2 cellular contexts compared by ENCODE assay signal in the genomic region with DNA sequence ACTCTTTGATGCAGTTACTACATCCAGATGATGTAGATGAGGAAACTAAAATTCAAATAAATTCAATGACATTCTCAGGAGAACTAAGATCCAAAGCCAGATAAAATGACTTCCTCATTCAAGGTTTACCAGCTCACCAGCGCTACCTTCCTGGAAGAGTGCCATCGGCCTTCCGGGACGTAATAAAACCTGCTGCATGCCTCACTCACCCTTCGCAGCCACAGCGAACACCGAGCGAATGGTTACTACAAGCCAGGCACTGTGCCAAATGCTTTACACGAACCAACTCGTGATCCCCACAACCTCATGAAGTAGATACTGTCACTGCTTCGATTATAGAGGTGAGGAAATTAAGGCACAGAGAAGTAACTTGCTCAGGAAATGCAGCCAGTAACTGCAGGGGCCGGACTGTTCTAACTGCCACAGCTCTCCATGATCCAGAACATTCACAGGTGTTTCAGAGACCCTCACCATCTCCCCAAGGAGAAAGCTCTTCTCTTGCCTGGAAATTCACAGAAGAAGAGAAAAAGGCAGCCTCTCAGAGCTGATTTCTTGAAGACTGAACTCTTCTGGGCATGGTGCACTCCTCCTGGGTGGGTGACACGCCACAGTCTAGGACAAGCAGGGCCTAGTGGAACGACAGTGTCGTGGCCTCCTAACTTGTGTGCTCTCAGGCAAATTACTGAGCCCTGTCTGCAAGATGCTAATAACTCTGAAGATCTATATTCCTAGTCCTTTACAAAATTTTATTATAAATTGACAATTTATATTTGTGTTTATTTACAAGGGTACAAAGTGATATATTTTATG.
A peak's percentile ranks its signal among the peaks of the same experiment; 100 is the strongest.
TF ChIP-seq lines count a peak whose summit lies in the region.

No MANE protein-coding gene starts in this region.

TF ChIP-seq in HCT116, 20 proteins besides CTCF, POLR2A, EP300 and RAD21:
- TF ChIP-seq FOSL1 (IDR thresholded peaks at IDR 0.05; ENCODE audit: low read depth), result no peak; the same call in 1 of the 2 replicates
- TF ChIP-seq EZH2 (IDR thresholded peaks at IDR 0.05), result no peak
- TF ChIP-seq SP1 (IDR thresholded peaks at IDR 0.05; ENCODE audit: low read depth), result peak; percentile 35; the same call in 1 of the 2 replicates
- TF ChIP-seq CBX3 (IDR thresholded peaks at IDR 0.05; ENCODE audit: low read depth), result peak; percentile 85
- TF ChIP-seq, protein P1, sequence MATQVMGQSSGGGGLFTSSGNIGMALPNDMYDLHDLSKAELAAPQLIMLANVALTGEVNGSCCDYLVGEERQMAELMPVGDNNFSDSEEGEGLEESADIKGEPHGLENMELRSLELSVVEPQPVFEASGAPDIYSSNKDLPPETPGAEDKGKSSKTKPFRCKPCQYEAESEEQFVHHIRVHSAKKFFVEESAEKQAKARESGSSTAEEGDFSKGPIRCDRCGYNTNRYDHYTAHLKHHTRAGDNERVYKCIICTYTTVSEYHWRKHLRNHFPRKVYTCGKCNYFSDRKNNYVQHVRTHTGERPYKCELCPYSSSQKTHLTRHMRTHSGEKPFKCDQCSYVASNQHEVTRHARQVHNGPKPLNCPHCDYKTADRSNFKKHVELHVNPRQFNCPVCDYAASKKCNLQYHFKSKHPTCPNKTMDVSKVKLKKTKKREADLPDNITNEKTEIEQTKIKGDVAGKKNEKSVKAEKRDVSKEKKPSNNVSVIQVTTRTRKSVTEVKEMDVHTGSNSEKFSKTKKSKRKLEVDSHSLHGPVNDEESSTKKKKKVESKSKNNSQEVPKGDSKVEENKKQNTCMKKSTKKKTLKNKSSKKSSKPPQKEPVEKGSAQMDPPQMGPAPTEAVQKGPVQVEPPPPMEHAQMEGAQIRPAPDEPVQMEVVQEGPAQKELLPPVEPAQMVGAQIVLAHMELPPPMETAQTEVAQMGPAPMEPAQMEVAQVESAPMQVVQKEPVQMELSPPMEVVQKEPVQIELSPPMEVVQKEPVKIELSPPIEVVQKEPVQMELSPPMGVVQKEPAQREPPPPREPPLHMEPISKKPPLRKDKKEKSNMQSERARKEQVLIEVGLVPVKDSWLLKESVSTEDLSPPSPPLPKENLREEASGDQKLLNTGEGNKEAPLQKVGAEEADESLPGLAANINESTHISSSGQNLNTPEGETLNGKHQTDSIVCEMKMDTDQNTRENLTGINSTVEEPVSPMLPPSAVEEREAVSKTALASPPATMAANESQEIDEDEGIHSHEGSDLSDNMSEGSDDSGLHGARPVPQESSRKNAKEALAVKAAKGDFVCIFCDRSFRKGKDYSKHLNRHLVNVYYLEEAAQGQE (IDR thresholded peaks at IDR 0.05; ENCODE audit: low read depth), result no peak
- no peak for TF ChIP-seq SRF (IDR thresholded peaks at IDR 0.05; ENCODE audit: low read depth)
- TF ChIP-seq ZNF274 (IDR thresholded peaks at IDR 0.05; ENCODE audit: low read depth, low read length), result no peak
- TF ChIP-seq EGR1 (IDR thresholded peaks at IDR 0.05; ENCODE audit: low read depth), result no peak
- peak; percentile 15; the same call in 1 of the 2 replicates for TF ChIP-seq JUND (IDR thresholded peaks at IDR 0.05)
- TF ChIP-seq EZH2phosphoT487 (IDR thresholded peaks at IDR 0.05; ENCODE audit: borderline replicate concordance), result no peak
- peak; percentile 48; the same call in 1 of the 2 replicates for TF ChIP-seq POLR2AphosphoS5 (IDR thresholded peaks at IDR 0.05; ENCODE audit: low read depth, low read length)
- 0 out of 2 replicates have a peak, but pooled peaks have one; percentile 37 for TF ChIP-seq SIN3A (IDR thresholded peaks at IDR 0.05; ENCODE audit: low read depth)
- no peak for TF ChIP-seq ZFX (IDR thresholded peaks at IDR 0.05)
- TF ChIP-seq TCF7L2 (IDR thresholded peaks at IDR 0.05; ENCODE audit: borderline replicate concordance, extremely low read depth, insufficient read depth, insufficient read length), result no peak
- TF ChIP-seq CEBPB (IDR thresholded peaks at IDR 0.05; ENCODE audit: low read depth), result peak; percentile 24; the same call in 1 of the 2 replicates
- no peak for TF ChIP-seq YY1 (IDR thresholded peaks at IDR 0.05; ENCODE audit: extremely low read depth, insufficient replicate concordance, low read depth, low read length)
- no peak for TF ChIP-seq ELF1 (IDR thresholded peaks at IDR 0.05; ENCODE audit: borderline replicate concordance, low read depth)
- TF ChIP-seq, protein P2, sequence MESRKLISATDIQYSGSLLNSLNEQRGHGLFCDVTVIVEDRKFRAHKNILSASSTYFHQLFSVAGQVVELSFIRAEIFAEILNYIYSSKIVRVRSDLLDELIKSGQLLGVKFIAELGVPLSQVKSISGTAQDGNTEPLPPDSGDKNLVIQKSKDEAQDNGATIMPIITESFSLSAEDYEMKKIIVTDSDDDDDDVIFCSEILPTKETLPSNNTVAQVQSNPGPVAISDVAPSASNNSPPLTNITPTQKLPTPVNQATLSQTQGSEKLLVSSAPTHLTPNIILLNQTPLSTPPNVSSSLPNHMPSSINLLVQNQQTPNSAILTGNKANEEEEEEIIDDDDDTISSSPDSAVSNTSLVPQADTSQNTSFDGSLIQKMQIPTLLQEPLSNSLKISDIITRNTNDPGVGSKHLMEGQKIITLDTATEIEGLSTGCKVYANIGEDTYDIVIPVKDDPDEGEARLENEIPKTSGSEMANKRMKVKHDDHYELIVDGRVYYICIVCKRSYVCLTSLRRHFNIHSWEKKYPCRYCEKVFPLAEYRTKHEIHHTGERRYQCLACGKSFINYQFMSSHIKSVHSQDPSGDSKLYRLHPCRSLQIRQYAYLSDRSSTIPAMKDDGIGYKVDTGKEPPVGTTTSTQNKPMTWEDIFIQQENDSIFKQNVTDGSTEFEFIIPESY (IDR thresholded peaks at IDR 0.05; ENCODE audit: extremely low read depth, insufficient replicate concordance, low read length), result no peak
- TF ChIP-seq, protein P3, sequence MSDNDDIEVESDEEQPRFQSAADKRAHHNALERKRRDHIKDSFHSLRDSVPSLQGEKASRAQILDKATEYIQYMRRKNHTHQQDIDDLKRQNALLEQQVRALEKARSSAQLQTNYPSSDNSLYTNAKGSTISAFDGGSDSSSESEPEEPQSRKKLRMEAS (IDR thresholded peaks at IDR 0.05), result peak; percentile 82
- TF ChIP-seq, protein P4, sequence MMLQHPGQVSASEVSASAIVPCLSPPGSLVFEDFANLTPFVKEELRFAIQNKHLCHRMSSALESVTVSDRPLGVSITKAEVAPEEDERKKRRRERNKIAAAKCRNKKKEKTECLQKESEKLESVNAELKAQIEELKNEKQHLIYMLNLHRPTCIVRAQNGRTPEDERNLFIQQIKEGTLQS (IDR thresholded peaks at IDR 0.05), result no peak

TF ChIP-seq in K562, 482 proteins besides CTCF, POLR2A, EP300 and RAD21:
- TF ChIP-seq SOX6 (IDR thresholded peaks at IDR 0.05) (no peak), ETV6 (IDR thresholded peaks at IDR 0.05; ENCODE audit: borderline replicate concordance in 1 of 2, low read depth in 2 of 2, low read length in 1 of 2) (0 out of 4 replicates have a peak, but pooled peaks of 1 of the 2 experiments have one; percentile 55), ETV6 (CRISPR knock-in tag; IDR thresholded peaks at IDR 0.05; ENCODE audit: borderline replicate concordance) (no peak), PPARD (CRISPR knock-in tag; IDR thresholded peaks at IDR 0.05) (no peak), RB1 (IDR thresholded peaks at IDR 0.05; ENCODE audit: low read depth) (no peak), MCM2 (IDR thresholded peaks at IDR 0.05; ENCODE audit: low read depth) (no peak), ERF (CRISPR knock-in tag; IDR thresholded peaks at IDR 0.05) (no peak), NFIC (IDR thresholded peaks at IDR 0.05) (peak; percentile 75), ZNF354B (CRISPR knock-in tag; IDR thresholded peaks at IDR 0.05) (no peak), FOXK2 (conservative IDR thresholded peaks at IDR 0.05 in 1 of 2, IDR thresholded peaks at IDR 0.05 in 1 of 2; ENCODE audit: low read depth in 2 of 2) (no peak), ZNF121 (CRISPR knock-in tag; conservative IDR thresholded peaks at IDR 0.05) (no peak), KHSRP (IDR thresholded peaks at IDR 0.05) (no peak), TRIM28 (IDR thresholded peaks at IDR 0.05) (no peak), POLR3A (IDR thresholded peaks at IDR 0.05; ENCODE audit: borderline replicate concordance, extremely low read depth, insufficient read depth, insufficient read length) (no peak), SPI1 (IDR thresholded peaks at IDR 0.05; ENCODE audit: borderline replicate concordance, low read depth, low read length) (peak; percentile 91), ZNF347 (CRISPR knock-in tag; IDR thresholded peaks at IDR 0.05; ENCODE audit: low read depth) (no peak), ZNF785 (CRISPR knock-in tag; IDR thresholded peaks at IDR 0.05) (no peak), WHSC1 (IDR thresholded peaks at IDR 0.05; ENCODE audit: low read length) (no peak), SMC3 (conservative IDR thresholded peaks at IDR 0.05; ENCODE audit: insufficient read depth, low read depth, low read length) (no peak), ZC3H4 (CRISPR knock-in tag; IDR thresholded peaks at IDR 0.05; ENCODE audit: borderline replicate concordance) (no peak), ZNF143 (CRISPR knock-in tag; IDR thresholded peaks at IDR 0.05) (no peak), XRCC5 (IDR thresholded peaks at IDR 0.05; ENCODE audit: low read depth, low read length) (no peak), ZC3H8 (IDR thresholded peaks at IDR 0.05) (no peak)
- TF ChIP-seq, protein P5, sequence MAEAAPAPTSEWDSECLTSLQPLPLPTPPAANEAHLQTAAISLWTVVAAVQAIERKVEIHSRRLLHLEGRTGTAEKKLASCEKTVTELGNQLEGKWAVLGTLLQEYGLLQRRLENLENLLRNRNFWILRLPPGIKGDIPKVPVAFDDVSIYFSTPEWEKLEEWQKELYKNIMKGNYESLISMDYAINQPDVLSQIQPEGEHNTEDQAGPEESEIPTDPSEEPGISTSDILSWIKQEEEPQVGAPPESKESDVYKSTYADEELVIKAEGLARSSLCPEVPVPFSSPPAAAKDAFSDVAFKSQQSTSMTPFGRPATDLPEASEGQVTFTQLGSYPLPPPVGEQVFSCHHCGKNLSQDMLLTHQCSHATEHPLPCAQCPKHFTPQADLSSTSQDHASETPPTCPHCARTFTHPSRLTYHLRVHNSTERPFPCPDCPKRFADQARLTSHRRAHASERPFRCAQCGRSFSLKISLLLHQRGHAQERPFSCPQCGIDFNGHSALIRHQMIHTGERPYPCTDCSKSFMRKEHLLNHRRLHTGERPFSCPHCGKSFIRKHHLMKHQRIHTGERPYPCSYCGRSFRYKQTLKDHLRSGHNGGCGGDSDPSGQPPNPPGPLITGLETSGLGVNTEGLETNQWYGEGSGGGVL (CRISPR knock-in tag; IDR thresholded peaks at IDR 0.05), result no peak
- TF ChIP-seq, protein P6, sequence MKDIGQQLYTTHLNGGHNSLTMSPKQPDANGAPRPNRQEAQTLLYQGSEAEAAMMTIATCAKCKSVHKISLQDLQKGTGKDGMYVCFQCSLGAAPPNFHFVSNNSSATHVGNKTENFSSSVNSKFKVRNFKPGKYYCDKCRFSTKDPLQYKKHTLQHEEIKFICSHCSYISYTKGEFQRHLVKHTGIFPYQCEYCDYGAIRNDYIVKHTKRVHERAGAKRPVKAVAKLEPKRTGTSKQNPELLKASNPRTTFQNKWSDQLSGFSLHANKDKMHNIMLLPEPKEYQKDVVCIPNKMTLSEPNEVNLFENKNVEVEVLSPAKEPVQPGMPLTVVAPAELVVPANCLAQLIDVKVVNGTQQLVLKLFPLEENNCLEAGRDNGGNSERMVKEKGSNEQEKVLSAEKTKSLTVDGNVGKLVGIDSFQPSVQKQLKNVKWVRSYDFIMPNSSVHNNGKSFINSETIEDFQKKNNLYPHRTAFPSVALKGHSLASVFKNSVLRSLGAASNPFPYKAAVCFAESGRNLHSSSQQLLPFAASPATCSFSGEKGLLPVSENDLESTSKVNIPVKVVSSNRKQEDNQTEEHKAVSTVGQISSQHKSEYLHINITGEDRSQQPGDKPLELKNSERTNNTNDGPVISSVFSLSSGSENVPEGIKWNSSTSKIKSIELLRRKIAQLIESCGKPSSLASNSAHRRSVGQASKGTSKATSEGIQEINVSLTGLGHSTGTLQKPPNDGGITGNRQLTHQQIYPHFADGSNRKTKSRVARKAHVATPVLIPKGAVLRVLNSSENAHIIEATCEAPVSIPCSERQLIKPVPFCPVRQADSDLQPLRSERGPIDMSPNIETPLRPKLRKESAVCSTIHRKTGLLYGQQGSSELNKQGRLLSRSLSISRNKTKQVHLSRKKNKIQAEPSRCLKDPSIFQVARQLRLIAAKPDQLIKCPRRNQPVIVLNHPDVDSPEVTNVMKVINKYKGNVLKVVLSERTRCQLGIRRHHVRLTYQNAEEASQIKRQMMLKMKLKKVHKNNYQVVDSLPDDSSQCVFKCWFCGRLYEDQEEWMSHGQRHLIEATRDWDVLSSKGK (CRISPR knock-in tag; IDR thresholded peaks at IDR 0.05), result no peak
- TF ChIP-seq, protein P7, sequence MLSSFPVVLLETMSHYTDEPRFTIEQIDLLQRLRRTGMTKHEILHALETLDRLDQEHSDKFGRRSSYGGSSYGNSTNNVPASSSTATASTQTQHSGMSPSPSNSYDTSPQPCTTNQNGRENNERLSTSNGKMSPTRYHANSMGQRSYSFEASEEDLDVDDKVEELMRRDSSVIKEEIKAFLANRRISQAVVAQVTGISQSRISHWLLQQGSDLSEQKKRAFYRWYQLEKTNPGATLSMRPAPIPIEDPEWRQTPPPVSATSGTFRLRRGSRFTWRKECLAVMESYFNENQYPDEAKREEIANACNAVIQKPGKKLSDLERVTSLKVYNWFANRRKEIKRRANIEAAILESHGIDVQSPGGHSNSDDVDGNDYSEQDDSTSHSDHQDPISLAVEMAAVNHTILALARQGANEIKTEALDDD (IDR thresholded peaks at IDR 0.05), result 0 out of 2 replicates have a peak, but pooled peaks have one; percentile 37
- TF ChIP-seq, protein P8, sequence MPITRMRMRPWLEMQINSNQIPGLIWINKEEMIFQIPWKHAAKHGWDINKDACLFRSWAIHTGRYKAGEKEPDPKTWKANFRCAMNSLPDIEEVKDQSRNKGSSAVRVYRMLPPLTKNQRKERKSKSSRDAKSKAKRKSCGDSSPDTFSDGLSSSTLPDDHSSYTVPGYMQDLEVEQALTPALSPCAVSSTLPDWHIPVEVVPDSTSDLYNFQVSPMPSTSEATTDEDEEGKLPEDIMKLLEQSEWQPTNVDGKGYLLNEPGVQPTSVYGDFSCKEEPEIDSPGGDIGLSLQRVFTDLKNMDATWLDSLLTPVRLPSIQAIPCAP (CRISPR knock-in tag; IDR thresholded peaks at IDR 0.05; ENCODE audit: borderline replicate concordance), result no peak
- TF ChIP-seq, protein P9, sequence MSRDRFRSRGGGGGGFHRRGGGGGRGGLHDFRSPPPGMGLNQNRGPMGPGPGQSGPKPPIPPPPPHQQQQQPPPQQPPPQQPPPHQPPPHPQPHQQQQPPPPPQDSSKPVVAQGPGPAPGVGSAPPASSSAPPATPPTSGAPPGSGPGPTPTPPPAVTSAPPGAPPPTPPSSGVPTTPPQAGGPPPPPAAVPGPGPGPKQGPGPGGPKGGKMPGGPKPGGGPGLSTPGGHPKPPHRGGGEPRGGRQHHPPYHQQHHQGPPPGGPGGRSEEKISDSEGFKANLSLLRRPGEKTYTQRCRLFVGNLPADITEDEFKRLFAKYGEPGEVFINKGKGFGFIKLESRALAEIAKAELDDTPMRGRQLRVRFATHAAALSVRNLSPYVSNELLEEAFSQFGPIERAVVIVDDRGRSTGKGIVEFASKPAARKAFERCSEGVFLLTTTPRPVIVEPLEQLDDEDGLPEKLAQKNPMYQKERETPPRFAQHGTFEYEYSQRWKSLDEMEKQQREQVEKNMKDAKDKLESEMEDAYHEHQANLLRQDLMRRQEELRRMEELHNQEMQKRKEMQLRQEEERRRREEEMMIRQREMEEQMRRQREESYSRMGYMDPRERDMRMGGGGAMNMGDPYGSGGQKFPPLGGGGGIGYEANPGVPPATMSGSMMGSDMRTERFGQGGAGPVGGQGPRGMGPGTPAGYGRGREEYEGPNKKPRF (IDR thresholded peaks at IDR 0.05; ENCODE audit: low read depth, low read length), result no peak
